ENCODE assay signal across 10 cellular contexts in the genomic region with DNA sequence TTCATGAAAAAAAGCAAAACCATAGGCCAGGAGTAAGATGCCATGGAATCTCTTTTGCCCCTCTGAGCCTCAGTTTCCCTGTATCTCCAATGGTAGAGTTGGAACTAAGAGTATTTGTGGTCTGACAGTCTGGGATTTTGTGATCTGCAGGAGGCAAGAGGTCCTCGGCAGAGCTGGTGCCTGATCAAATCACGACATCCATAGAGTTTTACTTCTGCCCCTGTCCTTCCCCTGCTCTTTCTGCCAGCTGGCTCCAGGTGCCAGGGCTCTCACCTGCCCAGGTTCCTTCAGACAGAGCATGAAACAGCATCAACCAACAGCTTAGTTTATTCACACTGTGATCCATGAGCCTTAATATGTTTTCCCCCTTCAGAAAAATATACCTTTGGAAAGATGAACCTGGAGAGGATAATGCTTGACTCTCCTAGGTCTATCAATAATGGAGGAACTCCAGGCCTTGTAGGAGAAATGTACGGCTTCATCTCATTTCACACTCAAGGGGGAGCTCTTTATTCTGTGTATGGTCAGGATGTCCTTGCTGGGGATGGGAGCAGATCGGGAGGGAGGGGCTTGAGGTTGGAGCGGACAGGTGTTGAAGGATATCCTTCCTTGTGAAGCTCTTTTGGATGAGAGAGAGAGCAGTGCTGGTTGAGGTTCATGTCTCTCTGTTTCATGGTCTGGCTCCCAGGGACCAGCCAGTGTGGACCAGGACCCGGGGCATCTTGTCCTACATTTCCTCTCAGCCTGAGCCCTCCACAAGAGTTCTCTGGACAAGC.
DNase-seq lines count a peak whose midpoint lies in the region; ATAC-seq and TF ChIP-seq lines count a peak whose summit lies in the region.
"Had no signal": no experiment of that assay in that cellular context is flagged by ENCODE, and none has a peak within 500 bp of the region (broad histone marks: within the 10 kb centered on the region; RNA-seq: fewer than 3 reads in every experiment).

No MANE protein-coding gene starts in this region.

- H3K4me1 Mint-ChIP-seq in CD8-positive, alpha-beta T cell (ENCODE audit: low read depth): peaks cover 54% of the 10 kb centered on the region

- POLR2A ChIA-PET in CD8-positive, alpha-beta T cell (lab: Charles Lee): interaction anchor here (0.6 to 1.3 kb wide), 3 partner anchors 33 to 336 kb away, joined by 3 to 4 read pairs (median 3); no protein-coding TSS in a partner anchor

- peaks cover 44% of the 10 kb centered on the region for H3K4me1 ChIP-seq in CD8-positive, alpha-beta T cell (ENCODE audit: insufficient read depth, low read length)
- peaks cover 0 to 33% (median 15%) of the 10 kb centered on the region in 4 donors for H3K4me1 ChIP-seq in Peyer's patch

- H3K36me3 ChIP-seq in CD8-positive, alpha-beta T cell (ENCODE audit: insufficient read depth, low read length): no peaks in the 10 kb centered on the region
- H3K36me3 ChIP-seq in Peyer's patch: no peaks in the 10 kb centered on the region

- no peak for TF ChIP-seq CTCF in CD8-positive, alpha-beta T cell (IDR thresholded peaks at IDR 0.05)
- peak; percentile 33 for TF ChIP-seq CTCF in GM13977 (IDR thresholded peaks at IDR 0.05; ENCODE audit: extremely low read depth, insufficient read depth, missing control alignments)
- TF ChIP-seq CTCF in Peyer's patch (IDR thresholded peaks at IDR 0.05): no peak

- no peak overlapping the region for H3K4me3 ChIP-seq in CD8-positive, alpha-beta T cell (ENCODE audit: low read depth, low read length)
- no peak overlapping the region for H3K4me3 ChIP-seq in Peyer's patch

- peak overlapping the region; percentile 58 for H3K27ac Mint-ChIP-seq in CD8-positive, alpha-beta T cell
- H3K27ac Mint-ChIP-seq: activated T-cell treated with anti-CD3 and anti-CD28 coated beads, Interleukin-2, amount 50 U/mL, for 72 hours had no signal

- no peaks in the 10 kb centered on the region for H3K27me3 ChIP-seq in CD8-positive, alpha-beta T cell (ENCODE audit: insufficient read depth, low read length)
- H3K27me3 ChIP-seq in Peyer's patch: no peaks in the 10 kb centered on the region

- CTCF ChIA-PET in CD8-positive, alpha-beta T cell (lab: Charles Lee): interaction anchor here (0.8 to 1.5 kb wide), 3 partner anchors 9 to 112 kb away, joined by 3 to 5 read pairs (median 4); no protein-coding TSS in a partner anchor

- in situ Hi-C loops in GM13977 (cut with MboI; ENCODE audit: low pct_unique_long_range_greater_than_20kb, low sequenced_read_pairs, unreplicated experiment): no loop called here

- DNase-seq in CD8-positive, alpha-beta T cell: peak in 1 of 7 experiments; percentile 48
- DNase-seq in GM13977 (ENCODE audit: low spot score) (no peak), NCI-H82 treated with DMSO at 0.1 percent for 48 hours (lab: John Stamatoyannopoulos, UW; ENCODE audit: unreplicated experiment) (peak; percentile 76), epidermal melanocyte (ENCODE audit: insufficient read length, low spot score) (peak; percentile 5), Peyer's patch (no peak), Ammon's horn (ENCODE audit: low spot score) (no peak)
- DNase-seq: activated T-cell treated with anti-CD3 and anti-CD28 coated beads, Interleukin-2, amount 50 U/mL, for 72 hours had no signal

- no peak overlapping the region for H3K4me3 Mint-ChIP-seq in CD8-positive, alpha-beta T cell
- H3K4me3 Mint-ChIP-seq: activated T-cell treated with anti-CD3 and anti-CD28 coated beads, Interleukin-2, amount 50 U/mL, for 72 hours had no signal

- H3K9me3 ChIP-seq in CD8-positive, alpha-beta T cell (ENCODE audit: low read length): no peaks in the 10 kb centered on the region
- no peaks in the 10 kb centered on the region for H3K9me3 ChIP-seq in Peyer's patch

- TF ChIP-seq POLR2A in Peyer's patch (IDR thresholded peaks at IDR 0.05): no peak

- H3K36me3 Mint-ChIP-seq in CD8-positive, alpha-beta T cell: no peaks in the 10 kb centered on the region

- H3K9me3 Mint-ChIP-seq in CD8-positive, alpha-beta T cell: peaks cover 4% of the 10 kb centered on the region

- H3K27me3 Mint-ChIP-seq in CD8-positive, alpha-beta T cell (ENCODE audit: low read depth): no peaks in the 10 kb centered on the region

- no peak for ATAC-seq in CD8-positive, alpha-beta T cell
- ATAC-seq in GM21529 (IDR thresholded peaks at IDR 0.05; ENCODE audit: unreplicated experiment): no peak
- no peak for ATAC-seq in HG03097 (IDR thresholded peaks at IDR 0.05; ENCODE audit: low FRiP score, unreplicated experiment)
- ATAC-seq: activated T-cell treated with anti-CD3 and anti-CD28 coated beads, Interleukin-2, amount 50 U/mL, for 72 hours; left lobe of liver had no signal

- intact Hi-C loops in CD8-positive, alpha-beta T cell (cut with DNase I, micrococcal nuclease): no loop called here

- no peak overlapping the region for H3K27ac ChIP-seq in CD8-positive, alpha-beta T cell (ENCODE audit: low read depth, low read length)
- no peak overlapping the region for H3K27ac ChIP-seq in Peyer's patch

Comparison
In these comparisons a context has a peak if more than half of its experiments do, and no peak if none do; other contexts are left out.
1. DNase-seq: peak in NCI-H82 treated with DMSO at 0.1 percent for 48 hours (single experiment) and epidermal melanocyte (single experiment); none in GM13977 (single experiment), Peyer's patch (0 of 3) and Ammon's horn (single experiment).